15 cellular contexts compared by ENCODE assay signal in the genomic region with DNA sequence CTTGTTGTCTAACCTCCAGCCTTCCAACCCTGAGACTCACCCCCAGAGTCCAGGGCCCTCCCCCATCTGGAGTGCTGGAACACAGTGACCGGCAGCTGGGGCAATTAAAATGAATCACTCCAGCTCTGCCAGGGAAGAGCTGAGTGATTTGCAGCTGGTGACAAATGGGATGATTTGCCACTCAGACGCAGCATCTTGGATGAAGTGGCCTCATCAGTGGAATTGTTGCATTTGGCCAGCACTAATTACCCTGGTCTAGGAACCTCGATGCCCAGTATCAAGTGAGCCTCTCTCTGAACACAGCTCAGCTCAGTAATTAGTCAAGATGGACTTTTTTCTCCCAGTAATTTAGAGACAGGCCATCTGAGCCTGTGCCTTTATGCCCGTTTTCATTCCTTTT.
DNase-seq lines count a peak whose midpoint lies in the region; ATAC-seq lines count a peak whose summit lies in the region.
"Had no signal": no experiment of that assay in that cellular context is flagged by ENCODE, and none has a peak within 500 bp of the region (broad histone marks: within the 10 kb centered on the region; RNA-seq: fewer than 3 reads in every experiment).

No MANE protein-coding gene starts in this region.

- H3K36me3 Mint-ChIP-seq in T-cell, result no peaks in the 10 kb centered on the region
- no peaks in the 10 kb centered on the region for H3K36me3 Mint-ChIP-seq in T-helper 2 cell treated with Interferon-gamma antibody and Interleukin-4, amounts not matched to agents 5 μg/mL and 100 μg/mL, for 36 hours (ENCODE audit: low read depth)
- H3K36me3 Mint-ChIP-seq: CD4-positive, CD25-positive, alpha-beta regulatory T cell had no signal

- H3K4me3 Mint-ChIP-seq in T-cell, result no peak overlapping the region
- H3K4me3 Mint-ChIP-seq in T-helper 2 cell treated with Interferon-gamma antibody and Interleukin-4, amounts not matched to agents 5 μg/mL and 100 μg/mL, for 36 hours, result no peak overlapping the region
- H3K4me3 Mint-ChIP-seq: CD4-positive, CD25-positive, alpha-beta regulatory T cell had no signal

- H3K27ac Mint-ChIP-seq in T-cell, result no peak overlapping the region
- H3K27ac Mint-ChIP-seq in T-helper 2 cell treated with Interferon-gamma antibody and Interleukin-4, amounts not matched to agents 5 μg/mL and 100 μg/mL, for 36 hours, result no peak overlapping the region
- H3K27ac Mint-ChIP-seq: CD4-positive, CD25-positive, alpha-beta regulatory T cell; progenitor cell of endocrine pancreas had no signal

- DNase-seq in DMS79 (lab: John Stamatoyannopoulos, UW) (peak; percentile 3), NCI-H1092 treated with DMSO at 0.1 percent for 48 hours (lab: John Stamatoyannopoulos, UW) (peak; percentile 39), NCI-H524 treated with DMSO at 0.1 percent for 48 hours (lab: John Stamatoyannopoulos, UW) (peak; percentile 83), left kidney (ENCODE audit: low read depth, low spot score) (peak; percentile 39), T-cell (no peak)
- DNase-seq in activated naive CD4-positive, alpha-beta T cell treated with Interleukin-2 at 50 U/mL for 16 hours, result no peak
- DNase-seq in T-helper 2 cell treated with Interferon-gamma antibody and Interleukin-4, amounts not matched to agents 5 μg/mL and 100 μg/mL, for 36 hours (ENCODE audit: low spot score), result no peak
- DNase-seq: activated naive CD4-positive, alpha-beta T cell treated with anti-CD3 and anti-CD28 coated beads, Interleukin-2, amount 50 U/mL, for 16 hours; CD4-positive, CD25-positive, alpha-beta regulatory T cell; effector CD8-positive, alpha-beta T cell; GF-D8; left ventricle myocardium superior; stimulated activated CD4-positive, alpha-beta T cell treated with anti-CD3 and anti-CD28 coated beads, Interleukin-12 subunit alpha, Interleukin-12 subunit beta, amount 100 ng/mL, for 4 hours had no signal

- ATAC-seq in T-cell (replicated peaks in 1 of 4), result no peak
- no peak for ATAC-seq in activated CD4-positive, CD25-positive, alpha-beta regulatory T cell treated with anti-CD3 and anti-CD28 coated beads, Interleukin-2, amount 50 U/mL, for 24 hours
- ATAC-seq: left ventricle myocardium superior had no signal

- CTCF ChIA-PET in T-cell (lab: Charles Lee), result no interaction called here

- H3K27me3 Mint-ChIP-seq in T-cell, result no peaks in the 10 kb centered on the region
- peaks cover 3% of the 10 kb centered on the region for H3K27me3 Mint-ChIP-seq in T-helper 2 cell treated with Interferon-gamma antibody and Interleukin-4, amounts not matched to agents 5 μg/mL and 100 μg/mL, for 36 hours (ENCODE audit: low read depth)
- H3K27me3 Mint-ChIP-seq: CD4-positive, CD25-positive, alpha-beta regulatory T cell had no signal

- POLR2A ChIA-PET in T-cell (lab: Charles Lee), result interaction anchor here in 1 of 2 donors (0.6 kb wide), 1 partner anchor 1703 kb away, joined by 15 read pairs; no protein-coding TSS in a partner anchor

- H3K4me1 Mint-ChIP-seq in T-cell, result no peaks in the 10 kb centered on the region
- no peaks in the 10 kb centered on the region for H3K4me1 Mint-ChIP-seq in T-helper 2 cell treated with Interferon-gamma antibody and Interleukin-4, amounts not matched to agents 5 μg/mL and 100 μg/mL, for 36 hours (ENCODE audit: low read depth)
- H3K4me1 Mint-ChIP-seq: CD4-positive, CD25-positive, alpha-beta regulatory T cell had no signal

- peaks cover 0 to 9% (median 0%) of the 10 kb centered on the region in 3 donors for H3K9me3 Mint-ChIP-seq in T-cell
- no peaks in the 10 kb centered on the region for H3K9me3 Mint-ChIP-seq in T-helper 2 cell treated with Interferon-gamma antibody and Interleukin-4, amounts not matched to agents 5 μg/mL and 100 μg/mL, for 36 hours

Comparison
In these comparisons a context has a peak if more than half of its experiments do, and no peak if none do; other contexts are left out.
1. DNase-seq: peak in DMS79 (single experiment), NCI-H1092 treated with DMSO at 0.1 percent for 48 hours (single experiment), NCI-H524 treated with DMSO at 0.1 percent for 48 hours (single experiment) and left kidney (single experiment); none in activated naive CD4-positive, alpha-beta T cell treated with Interleukin-2 at 50 U/mL for 16 hours (single experiment), T-cell (0 of 34) and T-helper 2 cell treated with Interferon-gamma antibody and Interleukin-4, amounts not matched to agents 5 μg/mL and 100 μg/mL, for 36 hours (single experiment).